Comparison of ENCODE assay signal across 21 cellular contexts in the genomic region with DNA sequence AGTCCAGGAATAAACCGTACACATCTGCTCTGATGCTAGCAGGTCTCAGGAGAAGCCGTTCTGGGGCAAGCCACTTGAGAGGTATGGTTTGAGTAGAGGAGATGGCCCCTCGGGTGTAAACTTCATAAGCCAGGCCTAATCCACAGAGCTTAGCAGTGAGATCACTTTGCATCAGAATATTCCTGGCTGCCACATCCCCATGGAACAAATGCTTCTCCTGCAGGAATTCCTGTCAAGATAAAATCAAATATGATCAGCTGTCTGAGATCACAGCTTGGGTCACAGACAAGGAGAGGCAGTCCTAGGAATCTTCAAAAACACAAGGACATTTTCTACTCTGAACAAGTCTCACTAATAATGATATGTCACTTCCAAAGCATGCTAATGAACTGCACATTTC. TPM values are rescaled to one million over a fixed set of nuclear protein-coding genes. Genes with fewer than 3 reads are reported as not detected.
"Had no signal": no experiment of that assay in that cellular context is flagged by ENCODE, and none has a peak within 500 bp of the region (broad histone marks: within the 10 kb centered on the region; RNA-seq: fewer than 3 reads in every experiment).

No MANE protein-coding gene starts in this region.

- H3K9me3 ChIP-seq: esophagus squamous epithelium, left lung, lower lobe of right lung, psoas muscle, right lobe of liver, stomach, thoracic aorta, transverse colon had no signal

- H3K27me3 ChIP-seq: esophagus squamous epithelium, foreskin keratinocyte, left lung, stomach, transverse colon had no signal

- H3K36me3 ChIP-seq: left lung, lower lobe of right lung, right lobe of liver, thoracic aorta, transverse colon had no signal

- H2AFZ ChIP-seq: parathyroid adenoma had no signal

- H3K4me1 ChIP-seq: esophagus squamous epithelium, foreskin keratinocyte, left lung, lower lobe of right lung, parathyroid adenoma, psoas muscle, right lobe of liver, stomach had no signal

- H3K9ac ChIP-seq: parathyroid adenoma had no signal

- FAIRE-seq: keratinocyte had no signal

- ATAC-seq: effector memory CD8-positive, alpha-beta T cell; foreskin keratinocyte; left lung; lower lobe of right lung; psoas muscle; right lobe of liver; stimulated activated naive B cell treated with anti-CD40 and anti-IgM and Interleukin-4, amounts not matched to agents 10 μg/mL and 1 μg/mL and 100 μg/mL, for 72 hours had no signal

- DNase-seq: effector memory CD8-positive, alpha-beta T cell; esophagus squamous epithelium; foreskin keratinocyte; immature natural killer cell; left lung; lower lobe of right lung; naive B cell; nephron progenitor cell; psoas muscle; retina; right lobe of liver; stimulated activated CD4-positive, alpha-beta T cell treated with anti-CD3 and anti-CD28 coated beads, Interleukin-2, amount 100 ng/mL, for 24 hours; stimulated activated CD4-positive, alpha-beta T cell treated with anti-CD3 and anti-CD28 coated beads, Interleukin-4, amount 100 ng/mL, for 4 hours; stimulated activated naive B cell treated with anti-CD40 and anti-IgM and Interleukin-4, amounts not matched to agents 10 μg/mL and 1 μg/mL and 100 μg/mL, for 72 hours; stomach; substantia nigra; transverse colon had no signal

- H3K4me3 ChIP-seq: esophagus squamous epithelium, left lung, lower lobe of right lung, psoas muscle, right lobe of liver, stomach, thoracic aorta, transverse colon had no signal

- H3K27ac ChIP-seq: esophagus squamous epithelium, foreskin keratinocyte, left lung, lower lobe of right lung, parathyroid adenoma, psoas muscle, right lobe of liver, stomach, thoracic aorta, transverse colon had no signal

- H3K79me2 ChIP-seq: parathyroid adenoma had no signal

RNA-seq across cellular contexts. Expression of gene STYK1, which starts 49.2 kb away (rescaled TPM):
- total RNA-seq: right lobe of liver, skeletal muscle tissue, thoracic aorta had no signal
